Comparison of ENCODE assay signal across 7 cellular contexts in the genomic region with DNA sequence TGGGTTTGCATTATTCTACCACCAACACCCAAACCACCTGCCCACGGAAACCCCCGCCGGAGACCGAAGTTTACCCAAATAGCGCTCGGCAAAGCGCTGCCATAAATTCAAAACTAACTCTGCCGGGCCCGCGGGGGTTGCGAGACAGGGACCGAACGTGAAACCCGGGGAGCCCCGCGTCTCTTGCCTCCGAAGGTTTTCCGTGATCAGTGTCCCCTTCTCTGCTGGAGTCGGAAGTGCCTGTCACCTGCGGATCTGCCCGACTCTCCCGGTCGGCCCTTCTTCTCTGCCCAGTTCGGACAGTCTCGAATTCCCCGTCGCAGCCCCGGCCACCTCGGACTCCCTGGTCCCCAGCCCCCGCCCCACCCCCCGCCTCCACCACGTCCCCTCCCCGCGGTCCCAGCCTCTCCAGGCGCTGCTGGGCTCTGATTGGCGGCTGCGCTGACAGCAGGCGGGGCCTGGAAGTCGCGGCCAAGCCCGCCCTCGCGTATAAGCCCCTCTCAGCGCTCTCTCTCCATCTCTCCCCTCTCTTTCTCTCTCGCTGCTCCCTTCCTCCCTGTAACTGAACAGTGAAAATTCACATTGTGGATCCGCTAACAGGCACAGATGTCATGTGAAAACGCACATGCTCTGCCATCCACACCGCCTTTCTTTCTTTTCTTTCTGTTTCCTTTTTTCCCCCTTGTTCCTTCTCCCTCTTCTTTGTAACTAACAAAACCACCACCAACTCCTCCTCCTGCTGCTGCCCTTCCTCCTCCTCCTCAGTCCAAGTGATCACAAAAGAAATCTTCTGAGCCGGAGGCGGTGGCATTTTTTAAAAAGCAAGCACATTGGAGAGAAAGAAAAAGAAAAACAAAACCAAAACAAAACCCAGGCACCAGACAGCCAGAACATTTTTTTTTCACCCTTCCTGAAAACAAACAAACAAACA. TPM values are rescaled to one million over a fixed set of nuclear protein-coding genes. Genes with fewer than 3 reads are reported as not detected.
DNase-seq lines count a peak whose midpoint lies in the region; ATAC-seq, FAIRE-seq and TF ChIP-seq lines count a peak whose summit lies in the region.

A gene (plus strand): TSS at position 517 of the 931 bp plus-strand sequence. CDS start 642 bp downstream, outside the sequence.

- no peaks in the 10 kb centered on the region for H3K79me1 ChIP-seq in IMR-90 (ENCODE audit: low read depth in 1 of 2, low read length in 2 of 2)
- H3K79me1 ChIP-seq in H1 (ENCODE audit: low read depth, low read length) = no peaks in the 10 kb centered on the region

- DNase-seq in GM12865 (ENCODE audit: low read depth) = peak; percentile 67
- DNase-seq in IMR-90 = peak; percentile 5
- peak; percentile 45 for DNase-seq in T1000 (lab: John Stamatoyannopoulos, UW)
- peak in 1 of 2 experiments; percentile 82 for DNase-seq in H1 (ENCODE audit: low read depth in 1 of 2, low spot score in 2 of 2)
- peak; percentile 66 for DNase-seq in lower lobe of right lung
- DNase-seq in stimulated activated CD8-positive, alpha-beta memory T cell treated with anti-CD3 and anti-CD28 coated beads, Interleukin-4, amount 100 ng/mL, for 48 hours = peak; percentile 55

- H2BK120ac ChIP-seq in IMR-90 (ENCODE audit: low read depth, low read length) = no peak within 1 kb of the TSS
- no peak within 1 kb of the TSS for H2BK120ac ChIP-seq in H1 (replicated peaks; ENCODE audit: low read depth, low read length)

- no peaks in the 10 kb centered on the region; a peak in 1 of 4 replicates for H3K79me2 ChIP-seq in H1 (ENCODE audit: control insufficient read depth in 1 of 2, insufficient read depth in 2 of 2, low read length in 2 of 2)

- peak; percentile 96 for ATAC-seq in GM21723 (IDR thresholded peaks at IDR 0.05; ENCODE audit: unreplicated experiment)
- peak; percentile 96 for ATAC-seq in IMR-90 (ENCODE audit: low read depth)
- peak; percentile 86 to 92 for ATAC-seq in lower lobe of right lung

- TF ChIP-seq RAD21 in IMR-90 (IDR thresholded peaks at IDR 0.05; ENCODE audit: low read length) = no peak
- TF ChIP-seq RAD21 in H1 (IDR thresholded peaks at IDR 0.05 in 1 of 2, conservative IDR thresholded peaks at IDR 0.05 in 1 of 2; ENCODE audit: low read depth in 2 of 2, low read length in 2 of 2) = peak in 1 of 2 experiments; percentile 1; a peak in 1 of 4 replicates

- no peak within 1 kb of the TSS for H2BK15ac ChIP-seq in IMR-90 (ENCODE audit: low read depth, low read length)
- no peak within 1 kb of the TSS for H2BK15ac ChIP-seq in H1 (ENCODE audit: low read length)

- no peak within 1 kb of the TSS for H3K14ac ChIP-seq in IMR-90 (replicated peaks; ENCODE audit: low read depth, low read length)
- no peak within 1 kb of the TSS for H3K14ac ChIP-seq in H1 (ENCODE audit: insufficient read length)

- H3K9me3 ChIP-seq in IMR-90 (ENCODE audit: control insufficient read depth, insufficient read depth, low read length) = no peaks in the 10 kb centered on the region
- H3K9me3 ChIP-seq in H1 (ENCODE audit: insufficient read depth in 2 of 2, low read depth in 1 of 2, low read length in 1 of 2) = no peaks in the 10 kb centered on the region
- no peaks in the 10 kb centered on the region for H3K9me3 ChIP-seq in lower lobe of right lung

- H2AK5ac ChIP-seq in IMR-90 (ENCODE audit: low read depth, low read length) (no peak within 1 kb of the TSS), H1 (ENCODE audit: low read depth, low read length) (no peak within 1 kb of the TSS)

- H4K20me1 ChIP-seq in IMR-90 (ENCODE audit: insufficient read depth, low read length) (no peaks in the 10 kb centered on the region), H1 (replicated peaks in 1 of 2; ENCODE audit: control insufficient read depth in 1 of 2, insufficient read depth in 2 of 2, low read length in 2 of 2) (no peaks in the 10 kb centered on the region)

- TF ChIP-seq CTCF in GM12865 (IDR thresholded peaks at IDR 0.05; ENCODE audit: insufficient read depth, low read depth, low read length, missing control alignments) = no peak
- no peak for TF ChIP-seq CTCF in IMR-90 (conservative IDR thresholded peaks at IDR 0.05; ENCODE audit: low read depth, low read length)
- no peak for TF ChIP-seq CTCF in H1 (IDR thresholded peaks at IDR 0.05; ENCODE audit: control extremely low read depth in 1 of 3, insufficient read depth in 1 of 3, low read depth in 1 of 3, low read length in 3 of 3)
- TF ChIP-seq CTCF in lower lobe of right lung (IDR thresholded peaks at IDR 0.05) = no peak

- H4K8ac ChIP-seq in IMR-90 (ENCODE audit: low read depth in 2 of 2, low read length in 2 of 2) = no peak within 1 kb of the TSS
- H4K8ac ChIP-seq in H1 (ENCODE audit: extremely low read depth, insufficient read depth, low read length) = peak within 1 kb of the TSS; percentile 80

- no peak within 1 kb of the TSS for H3K4ac ChIP-seq in IMR-90 (ENCODE audit: low read depth, low read length)
- H3K4ac ChIP-seq in H1 (replicated peaks; ENCODE audit: insufficient read length, low read depth, low read length) = no peak within 1 kb of the TSS

- no peak for FAIRE-seq in H1 (lab: Jason Lieb, UNC)

- WGBS in IMR-90 (ENCODE audit: extremely low coverage in 2 of 2, insufficient read length in 1 of 2), 2 experiments = 0% methylated on average over 18 of the region's 50 CpGs; no CpG with 5 or more reads in 1 of the 2 experiments
- WGBS in H1 (ENCODE audit: extremely low coverage in 1 of 2, insufficient coverage in 1 of 2, insufficient read length in 1 of 2, insufficient replicate concordance in 2 of 2, low coverage in 1 of 2, low lambda C conversion rate in 2 of 2, missing lambda C conversion rate in 1 of 2), 2 experiments = 0% methylated on average over 29 of the region's 50 CpGs; no CpG with 5 or more reads in 1 of the 2 experiments

- CTCF ChIA-PET in IMR-90 (lab: Yijun Ruan, JAX) (no interaction called here), H1 (lab: Charles Lee; ENCODE audit: partially characterized antibody) (no interaction called here)

- H3K23me2 ChIP-seq in H1 (ENCODE audit: low read depth, low read length) = peaks cover 36% of the 10 kb centered on the region

- H2BK20ac ChIP-seq in IMR-90 (ENCODE audit: low read depth, low read length) (no peak within 1 kb of the TSS), H1 (ENCODE audit: low read length) (peak within 1 kb of the TSS; percentile 72; the same call in 1 of the 2 replicates)

- H3K56ac ChIP-seq in IMR-90 (ENCODE audit: extremely low read depth, insufficient read depth, low read length) (no peak within 1 kb of the TSS), H1 (replicated peaks; ENCODE audit: insufficient read length, low read depth, low read length) (peak within 1 kb of the TSS; percentile 51)

- no peaks in the 10 kb centered on the region for H3K36me3 ChIP-seq in IMR-90 (ENCODE audit: control insufficient read depth, insufficient read depth, low read length)
- H3K36me3 ChIP-seq in H1 (ENCODE audit: control insufficient read depth in 2 of 4, insufficient read depth in 4 of 4, low read length in 3 of 4) = no peaks in the 10 kb centered on the region
- no peaks in the 10 kb centered on the region for H3K36me3 ChIP-seq in lower lobe of right lung

- H3K23ac ChIP-seq in IMR-90 (ENCODE audit: low read depth, low read length) (no peak within 1 kb of the TSS), H1 (ENCODE audit: insufficient read length) (no peak within 1 kb of the TSS)

- H3K18ac ChIP-seq in IMR-90 (ENCODE audit: low read depth, low read length) (no peak within 1 kb of the TSS), H1 (ENCODE audit: extremely low read depth, low read length) (peak within 1 kb of the TSS; percentile 29)

- H3K9ac ChIP-seq in IMR-90 (ENCODE audit: low read depth, low read length) (peak within 1 kb of the TSS; percentile 51), H1 (replicated peaks in 1 of 4; ENCODE audit: extremely low read depth in 1 of 4, low read depth in 3 of 4, low read length in 3 of 4) (peak within 1 kb of the TSS in 2 of 4 experiments; percentile 15 to 25; a peak in 3 of 7 replicates)

- no peak for TF ChIP-seq EP300 in H1 (IDR thresholded peaks at IDR 0.05; ENCODE audit: borderline replicate concordance in 1 of 2, low read depth in 2 of 2, low read length in 2 of 2)

- dilution Hi-C loops in IMR-90 (cut with HindIII; ENCODE audit: low sequenced_read_pairs, unreplicated experiment) = no loop called here

- H3K4me3 ChIP-seq in GM12865 (ENCODE audit: low read depth, low read length) = peak within 1 kb of the TSS; percentile 87
- peak within 1 kb of the TSS; percentile 52 for H3K4me3 ChIP-seq in IMR-90 (ENCODE audit: insufficient read depth, low read depth, low read length)
- H3K4me3 ChIP-seq in H1 (ENCODE audit: extremely low read depth in 1 of 4, insufficient read depth in 2 of 4, low read depth in 3 of 4, low read length in 4 of 4) = peak within 1 kb of the TSS; percentile 63 to 87 (median 69)
- peak within 1 kb of the TSS; percentile 64 for H3K4me3 ChIP-seq in lower lobe of right lung

- H2AFZ ChIP-seq in IMR-90 (replicated peaks; ENCODE audit: low read length, poor library complexity) (peak within 1 kb of the TSS; percentile 88), H1 (ENCODE audit: low read length) (peak within 1 kb of the TSS; percentile 52; the same call in 1 of the 2 replicates)

- H3K27ac ChIP-seq in IMR-90 (ENCODE audit: insufficient read depth, low read length) (no peak within 1 kb of the TSS), H1 (ENCODE audit: low read depth, low read length) (no peak within 1 kb of the TSS), lower lobe of right lung (no peak within 1 kb of the TSS)

- H3K27me3 ChIP-seq in IMR-90 (ENCODE audit: control insufficient read depth, insufficient read depth, low read length) (peaks cover 34% of the 10 kb centered on the region), H1 (replicated peaks in 1 of 4; ENCODE audit: control insufficient read depth in 3 of 4, extremely low read depth in 1 of 4, insufficient read depth in 3 of 4, low read length in 3 of 4) (peaks cover 3 to 37% (median 30%) of the 10 kb centered on the region in 4 experiments; a peak in 6 of 7 replicates), lower lobe of right lung (ENCODE audit: low read depth) (peaks cover 55% of the 10 kb centered on the region)

- no TSS peak for BruUV-seq in IMR-90 (replicated peaks; lab: Mats Ljungman, UMichigan)

- H3K4me1 ChIP-seq in IMR-90 (ENCODE audit: control insufficient read depth, insufficient read depth, low read length) (no peaks in the 10 kb centered on the region), H1 (replicated peaks in 1 of 4; ENCODE audit: control insufficient read depth in 3 of 4, insufficient read depth in 4 of 4, low read length in 3 of 4) (peaks cover 0 to 23% (median 5%) of the 10 kb centered on the region in 4 experiments; a peak in 6 of 7 replicates), lower lobe of right lung (peaks cover 34% of the 10 kb centered on the region)

- no peak within 1 kb of the TSS for H4K5ac ChIP-seq in IMR-90 (ENCODE audit: low read depth, low read length)
- H4K5ac ChIP-seq in H1 (ENCODE audit: insufficient read length, low read depth, low read length) = no peak within 1 kb of the TSS

- in situ Hi-C loops in IMR-90 (cut with MboI; ENCODE audit: low sequenced_read_pairs) = no loop called here

- POLR2A ChIA-PET in IMR-90 (lab: Charles Lee; ENCODE audit: unreplicated experiment) = no interaction called here
- POLR2A ChIA-PET in H1 (lab: Charles Lee; ENCODE audit: partially characterized antibody) = no interaction called here

- no peak within 1 kb of the TSS for H2AK9ac ChIP-seq in IMR-90 (replicated peaks; ENCODE audit: low read depth, low read length, poor library complexity)

- H2BK5ac ChIP-seq in IMR-90 (ENCODE audit: low read depth, low read length, poor library complexity, severe bottlenecking) (no peak within 1 kb of the TSS), H1 (ENCODE audit: low read depth, low read length) (no peak within 1 kb of the TSS)

- no peak for TF ChIP-seq POLR2A in IMR-90 (IDR thresholded peaks at IDR 0.05; ENCODE audit: low read depth, low read length)
- TF ChIP-seq POLR2A in H1 (IDR thresholded peaks at IDR 0.05; ENCODE audit: control extremely low read depth in 1 of 2, low read depth in 2 of 2, low read length in 2 of 2) = no peak

- H2BK12ac ChIP-seq in H1 (ENCODE audit: low read depth, low read length) = peak within 1 kb of the TSS; percentile 35; the same call in 1 of the 2 replicates

- peak within 1 kb of the TSS; percentile 79 for H3K4me2 ChIP-seq in IMR-90 (ENCODE audit: low read depth, low read length)
- peak within 1 kb of the TSS; percentile 94 to 97 for H3K4me2 ChIP-seq in H1 (ENCODE audit: insufficient read depth in 1 of 2, low read depth in 2 of 2, low read length in 2 of 2)

- no peaks in the 10 kb centered on the region for H3K9me1 ChIP-seq in IMR-90 (ENCODE audit: insufficient read depth, low read length)

- intact Hi-C loops in IMR-90 (cut with micrococcal nuclease) = no loop called here
- intact Hi-C loops in lower lobe of right lung (cut with DNase I) = no loop called here

- H4K91ac ChIP-seq in IMR-90 (ENCODE audit: insufficient read depth, low read depth, low read length) = no peak within 1 kb of the TSS
- no peak within 1 kb of the TSS for H4K91ac ChIP-seq in H1 (replicated peaks; ENCODE audit: insufficient read length, low read length)

RNA-seq across cellular contexts. Expression of the gene that starts here (rescaled TPM):
- total RNA-seq in IMR-90 (2012; rRNA removed) = under 0.01 TPM in 1 of 2 replicates, not detected in the other
- polyA plus RNA-seq in IMR-90 (2012; rRNA removed) = not detected in 2 replicates
- 0.01 TPM in 1 of 2 replicates, not detected in the other for polyA plus RNA-seq in IMR-90 (2012; cell fraction: cytosol; rRNA removed)
- polyA plus RNA-seq in IMR-90 (2012; cell fraction: nucleus; rRNA removed; ENCODE audit: low replicate concordance) = not detected in 2 replicates
- total RNA-seq in H1 (2021; fragmentation: NEBNext Ultra II Directional; extraction: Animal tissue kit (Norgen Biotek cat#: 25700)) = 6.5 and 7.1 TPM in 2 replicates
- polyA plus RNA-seq in H1 (2011; rRNA removed) = 1.2 and 2.3 TPM in 2 replicates
- 1.8 TPM for polyA plus RNA-seq in H1 (2011; cell fraction: cytosol; rRNA removed)
- polyA plus RNA-seq in H1 (2011; cell fraction: nucleus; rRNA removed) = 2.7 TPM
- 1.8 to 4.0 TPM (median 2.8 TPM) in 4 replicates for polyA plus RNA-seq in H1 (2012, experiment 1 of 2)
- polyA plus RNA-seq in H1 (2012, experiment 2 of 2) = 0.21 TPM
- polyA plus RNA-seq in H1 (2013, experiment 1 of 2) = 2.3 TPM
- polyA plus RNA-seq in H1 (2013, experiment 2 of 2) = 1.8 TPM
- 12.8 and 20.5 TPM in 2 replicates for polyA minus RNA-seq in H1 (2011; rRNA and poly(A)+ RNA removed)
- polyA minus RNA-seq in H1 (2011; cell fraction: cytosol; rRNA and poly(A)+ RNA removed) = 3.2 TPM
- polyA minus RNA-seq in H1 (2011; cell fraction: nucleus; rRNA and poly(A)+ RNA removed) = 13.7 TPM
- 3.4 TPM for total RNA-seq in lower lobe of right lung

Comparison
In these comparisons a context has a peak if more than half of its experiments do, and no peak if none do; other contexts are left out.
1. Peak in DNase-seq, ATAC-seq, H3K4me3 ChIP-seq, H3K9ac ChIP-seq and H3K4me2 ChIP-seq in IMR-90; RNA of the gene not detected or under 1 TPM.